In the genomic region with DNA sequence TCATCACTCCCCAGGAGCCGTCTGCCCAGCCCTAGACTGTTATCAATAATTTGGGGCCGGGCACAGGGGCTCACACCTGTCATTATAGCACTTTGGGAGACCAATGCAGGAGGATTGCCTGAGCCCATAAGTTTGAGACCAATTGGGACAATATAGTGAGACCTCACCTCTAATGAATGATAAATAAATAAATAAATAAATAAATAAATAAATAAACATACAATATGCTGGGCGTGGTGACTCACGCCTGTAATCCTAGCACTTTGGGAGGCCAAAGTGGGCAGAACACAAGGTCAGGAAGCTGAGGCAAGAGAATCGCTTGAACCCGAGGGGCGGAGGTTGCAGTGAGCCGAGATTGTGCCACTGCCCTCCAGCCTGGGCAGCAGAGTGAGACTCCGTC, we compare ENCODE assay signal across 14 cellular contexts. TPM values are rescaled to one million over a fixed set of nuclear protein-coding genes. Genes with fewer than 3 reads are reported as not detected.
"Had no signal": no experiment of that assay in that cellular context is flagged by ENCODE, and none has a peak within 500 bp of the region (broad histone marks: within the 10 kb centered on the region; RNA-seq: fewer than 3 reads in every experiment).

No MANE protein-coding gene starts in this region.

RNA-seq across cellular contexts. Expression of a gene that starts 25.5 kb away (rescaled TPM):
- total RNA-seq: stomach, subcutaneous adipose tissue, suprapubic skin, temporal lobe, thoracic aorta, thyroid gland, tibial nerve, transverse colon, upper lobe of left lung, upper lobe of right lung, ureter, urinary bladder, uterus, vagina had no signal
- polyA plus RNA-seq: stomach, urinary bladder had no signal
